In genomic region chr19:4376245-4376990, GRCh38 we compare ENCODE assay signal across 11 cellular contexts. TPM values are rescaled to one million over a fixed set of nuclear protein-coding genes. Genes with fewer than 3 reads are reported as not detected.
DNase-seq lines count a peak whose midpoint lies in the region; ATAC-seq and TF ChIP-seq lines count a peak whose summit lies in the region.
"Had no signal": no experiment of that assay in that cellular context is flagged by ENCODE, and none has a peak within 500 bp of the region (broad histone marks: within the 10 kb centered on the region; RNA-seq: fewer than 3 reads in every experiment).

No MANE protein-coding gene starts in this region.

- H2BK5ac ChIP-seq in H9 (ENCODE audit: insufficient read length, low read length) = no peak overlapping the region

- no peaks in the 10 kb centered on the region for H3K23me2 ChIP-seq in H9 (ENCODE audit: insufficient read length, low read depth, low read length, poor library complexity, severe bottlenecking)

- H3K4me2 ChIP-seq in H9 (ENCODE audit: insufficient read depth, insufficient read length, low read length) = no peak overlapping the region

- H3K9me3 Mint-ChIP-seq in H9 (no peaks in the 10 kb centered on the region), naive B cell (no peaks in the 10 kb centered on the region)

- H3K79me2 ChIP-seq in H9 (ENCODE audit: insufficient read depth, low read length) = no peaks in the 10 kb centered on the region; the same call in 1 of the 2 replicates

- H3K23ac ChIP-seq in H9 (ENCODE audit: insufficient read length, low read depth, low read length) = no peak overlapping the region

- H3K4me3 ChIP-seq in ascending aorta = peak overlapping the region in 1 of 2 donors; percentile 16
- H3K4me3 ChIP-seq in WERI-Rb-1 (ENCODE audit: low read depth, low read length) = no peak overlapping the region

- no peaks in the 10 kb centered on the region; a peak in 1 of 7 replicates for H3K36me3 Mint-ChIP-seq in H9 (ENCODE audit: insufficient read depth in 1 of 3, low read depth in 3 of 3)
- no peaks in the 10 kb centered on the region for H3K36me3 Mint-ChIP-seq in naive B cell

- no peak overlapping the region for H2BK20ac ChIP-seq in H9 (ENCODE audit: low read depth, low read length, poor library complexity, severe bottlenecking)

- peaks cover 5% of the 10 kb centered on the region for H4K20me1 ChIP-seq in H9 (ENCODE audit: control insufficient read depth, insufficient read depth, insufficient read length)

- no peaks in the 10 kb centered on the region for H3K27me3 ChIP-seq in H9 (ENCODE audit: insufficient read depth, low read length)
- H3K27me3 ChIP-seq in ascending aorta = no peaks in the 10 kb centered on the region
- H3K27me3 ChIP-seq in WERI-Rb-1 (ENCODE audit: insufficient read depth, low read depth, severe bottlenecking) = no peaks in the 10 kb centered on the region

- H2BK12ac ChIP-seq in H9 (ENCODE audit: insufficient read length, low read depth, low read length) = no peak overlapping the region

- intact Hi-C loops in ascending aorta (cut with DNase I) = loop anchor here (2.0 kb wide), 1 partner anchor 14 kb away; no protein-coding TSS in a partner anchor

- no peaks in the 10 kb centered on the region for H3K36me3 ChIP-seq in ascending aorta
- H3K36me3 ChIP-seq in WERI-Rb-1 = peaks cover 5% of the 10 kb centered on the region; the same call in 1 of the 2 replicates

- H4K5ac ChIP-seq in H9 (ENCODE audit: insufficient read length, low read depth, low read length) = no peak overlapping the region

- DNase-seq in A172 (ENCODE audit: low spot score) (peak; percentile 46), H9 (no peak), ascending aorta (ENCODE audit: low spot score in 2 of 2) (no peak), naive B cell (no peak), NCI-H69 (lab: John Stamatoyannopoulos, UW) (no peak), WERI-Rb-1 (no peak)
- DNase-seq: central memory CD4-positive, alpha-beta T cell; DMS153; kidney glomerular epithelial cell had no signal

- H3K9ac ChIP-seq in H9 (ENCODE audit: extremely low read depth, insufficient read length, low read length) = no peak overlapping the region

- TF ChIP-seq CTCF in H9 (conservative IDR thresholded peaks at IDR 0.05) (no peak), ascending aorta (IDR thresholded peaks at IDR 0.05) (no peak), WERI-Rb-1 (IDR thresholded peaks at IDR 0.05; ENCODE audit: low read depth, low read length) (no peak)

- no peak overlapping the region for H2BK120ac ChIP-seq in H9 (ENCODE audit: low read depth, low read length, poor library complexity, severe bottlenecking)

- H3K9me3 ChIP-seq in H9 (ENCODE audit: control insufficient read depth, low read depth, low read length) (no peaks in the 10 kb centered on the region), ascending aorta (no peaks in the 10 kb centered on the region), WERI-Rb-1 (ENCODE audit: severe bottlenecking) (no peaks in the 10 kb centered on the region)

- H3K14ac ChIP-seq in H9 (ENCODE audit: insufficient read depth, low read length) = no peak overlapping the region; the same call in none of the 2 replicates

- H3K4me1 Mint-ChIP-seq in H9 (peaks cover 38 to 48% of the 10 kb centered on the region in 2 experiments), naive B cell (peaks cover 58 to 85% (median 81%) of the 10 kb centered on the region in 3 donors)

- H2BK15ac ChIP-seq in H9 (ENCODE audit: low read depth, low read length) = no peak overlapping the region

- H3K27ac ChIP-seq in H9 (ENCODE audit: insufficient read length, low read depth, low read length) = no peak overlapping the region
- H3K27ac ChIP-seq in ascending aorta = peak overlapping the region; percentile 91 to 98
- no peak overlapping the region for H3K27ac ChIP-seq in WERI-Rb-1

- H3K4me3 Mint-ChIP-seq in H9 = 0 out of 5 replicates have a peak overlapping the region, but pooled peaks of 1 of the 2 experiments have one; percentile 3
- H3K4me3 Mint-ChIP-seq in naive B cell = peak overlapping the region; percentile 74 to 89 (median 84)

- H3K4me1 ChIP-seq in H9 (ENCODE audit: insufficient read depth, low read length) (peaks cover 8% of the 10 kb centered on the region; the same call in 1 of the 2 replicates), ascending aorta (peaks cover 58 to 75% of the 10 kb centered on the region in 2 donors)

- H3K27me3 Mint-ChIP-seq in H9 (ENCODE audit: low read depth) (peaks cover 2% of the 10 kb centered on the region; the same call in 1 of the 2 replicates), naive B cell (no peaks in the 10 kb centered on the region)

- peaks cover 7% of the 10 kb centered on the region for H3K79me1 ChIP-seq in H9 (ENCODE audit: insufficient read depth, low read depth, low read length, poor library complexity, severe bottlenecking)

- no peak overlapping the region for H3K18ac ChIP-seq in H9 (ENCODE audit: insufficient read length, low read depth, low read length)

- H3K56ac ChIP-seq in H9 (ENCODE audit: insufficient read length, low read depth, low read length) = no peak overlapping the region

- H3T11ph ChIP-seq in H9 (ENCODE audit: low read length) = no peak overlapping the region

- H3K4ac ChIP-seq in H9 (ENCODE audit: low read depth, low read length) = no peak overlapping the region

- H4K91ac ChIP-seq in H9 (ENCODE audit: insufficient read length, low read depth, low read length) = no peak overlapping the region

- no peak overlapping the region for H4K8ac ChIP-seq in H9 (replicated peaks; ENCODE audit: insufficient read length, low read depth, low read length)

- H3K27ac Mint-ChIP-seq in H9 (peak overlapping the region; percentile 53 to 96 (median 96)), naive B cell (peak overlapping the region in 5 of 6 donors; percentile 8 to 97 (median 86))

- H2AK5ac ChIP-seq in H9 (ENCODE audit: insufficient read length, low read length) = no peak overlapping the region

- ATAC-seq in naive B cell (ENCODE audit: low read depth in 2 of 2) = no peak
- no peak for ATAC-seq in GM21576 (IDR thresholded peaks at IDR 0.05; ENCODE audit: unreplicated experiment)
- no peak for ATAC-seq in GM19328 (IDR thresholded peaks at IDR 0.05; ENCODE audit: unreplicated experiment)

- WGBS in H9 (ENCODE audit: extremely low coverage, insufficient read length, low lambda C conversion rate) = no CpG with 5 or more reads among the region's 21 CpGs

- H2AFZ ChIP-seq in H9 (ENCODE audit: low read length) = no peak overlapping the region

RNA-seq across cellular contexts. Expression of gene SH3GL1, which starts 23.9 kb away (rescaled TPM):
- total RNA-seq in A172 (2014; rRNA removed; shearing (Covaris generic)) = 94.0 and 137 TPM in 2 replicates
- total RNA-seq in H9 (2021) = 85.5 TPM in 2 replicates
- 61.4 TPM for total RNA-seq in ascending aorta
- 10 to 100 TPM in 5 of 6 donors, 1 to 10 TPM in 1; 4.9 to 18.5 (median 12.7) TPM for polyA plus RNA-seq in naive B cell (ENCODE audit: low read depth in 6 of 6)

RNA-seq across cellular contexts. Expression of gene CHAF1A, which starts 26.0 kb away (rescaled TPM):
- 37.8 and 52.7 TPM in 2 replicates for total RNA-seq in A172 (2014; rRNA removed; shearing (Covaris generic))
- 143 and 148 TPM in 2 replicates for total RNA-seq in H9 (2021)
- 0.85 TPM for total RNA-seq in ascending aorta
- polyA plus RNA-seq in naive B cell (ENCODE audit: low read depth in 6 of 6) = 1 to 10 TPM in 5 of 6 donors, under 1 TPM in 1; 0.14 to 4.8 (median 2.7) TPM

RNA-seq across cellular contexts. Expression of gene MPND, which starts 33.1 kb away (rescaled TPM):
- total RNA-seq in A172 (2014; rRNA removed; shearing (Covaris generic)) = 6.4 and 6.6 TPM in 2 replicates
- total RNA-seq in H9 (2021) (37.0 and 38.2 TPM in 2 replicates), ascending aorta (21.9 TPM)
- 1 to 10 TPM; 4.6 to 6.3 (median 5.4) TPM for polyA plus RNA-seq in naive B cell (ENCODE audit: low read depth in 6 of 6)

RNA-seq across cellular contexts. Expression of gene STAP2, which starts 37.8 kb away (rescaled TPM):
- total RNA-seq in A172 (2014; rRNA removed; shearing (Covaris generic)) = 73.5 and 96.1 TPM in 2 replicates
- total RNA-seq in H9 (2021) (19.0 and 20.2 TPM in 2 replicates), ascending aorta (6.6 TPM)
- polyA plus RNA-seq in naive B cell (ENCODE audit: low read depth in 6 of 6) = under 1 TPM in 1 of 6 donors, not detected in 5; 0.94 TPM

Comparison
In these comparisons a context has a peak if more than half of its experiments do, and no peak if none do; other contexts are left out.
1. H3K27ac ChIP-seq: peak in ascending aorta (2 of 2); none in H9 (single experiment) and WERI-Rb-1 (single experiment).
2. RNA of gene CHAF1A, which starts 26.0 kb away (total RNA-seq): 143 to 148 TPM in H9 and 37.8 to 52.7 TPM in A172; 0.85 TPM in ascending aorta (single experiment); every median in the first group is over 10 times any median in the second.